Comparison of ENCODE assay signal across 16 cellular contexts in genomic region chr3:128144512-128144911, GRCh38. TPM values are rescaled to one million over a fixed set of nuclear protein-coding genes. Genes with fewer than 3 reads are reported as not detected.
DNase-seq lines count a peak whose midpoint lies in the region; ATAC-seq, FAIRE-seq and TF ChIP-seq lines count a peak whose summit lies in the region.
"Had no signal": no experiment of that assay in that cellular context is flagged by ENCODE, and none has a peak within 500 bp of the region (broad histone marks: within the 10 kb centered on the region; RNA-seq: fewer than 3 reads in every experiment).

No MANE protein-coding gene starts in this region.

- DNase-seq in NCI-H345 (lab: John Stamatoyannopoulos, UW) = peak; percentile 3
- no peak for DNase-seq in NCI-H345 treated with DMSO at 0.1 percent for 48 hours (lab: John Stamatoyannopoulos, UW; ENCODE audit: unreplicated experiment)
- DNase-seq in CD14-positive monocyte (ENCODE audit: low spot score) = no peak
- no peak for DNase-seq in K562 (ENCODE audit: extremely low read depth in 1 of 4, low spot score in 3 of 4)
- no peak for DNase-seq in stimulated activated naive B cell treated with anti-CD40 and anti-IgM and Interleukin-4, amounts not matched to agents 10 μg/mL and 1 μg/mL and 100 μg/mL, for 72 hours
- DNase-seq in hippocampal formation (lab: John Stamatoyannopoulos, UW) = no peak
- no peak for DNase-seq in NCI-H1694 treated with DMSO at 0.1 percent for 48 hours (lab: John Stamatoyannopoulos, UW)
- DNase-seq: 8988T; CD8-positive, alpha-beta T cell; COR-L47; DMS153 had no signal

- H2AFZ ChIP-seq in K562 (ENCODE audit: low read depth, low read length) = peak overlapping the region; percentile 72; the same call in 1 of the 2 replicates

- no peaks in the 10 kb centered on the region for H4K20me1 ChIP-seq in K562 (replicated peaks; ENCODE audit: control insufficient read depth, insufficient read depth, low read length)
- H4K20me1 ChIP-seq: BLaER1 had no signal

- POLR2A ChIA-PET in K562 (lab: Yijun Ruan, JAX) = interaction anchor here (0.6 to 1.1 kb wide), 3 partner anchors 9 to 1016 kb away, joined by 3 to 5 read pairs (median 3); partner anchors contain the start of genes EEFSEC and ISY1

- intact Hi-C loops in CD14-positive monocyte (cut with micrococcal nuclease) (no loop called here), K562 (cut with micrococcal nuclease) (no loop called here)

- TF ChIP-seq RAD21 in K562 (CRISPR knock-in tag; conservative IDR thresholded peaks at IDR 0.05 in 1 of 2, IDR thresholded peaks at IDR 0.05 in 1 of 2) = no peak

- H3K27me3 Mint-ChIP-seq in CD14-positive monocyte (ENCODE audit: low read depth in 3 of 3) = peaks cover 2 to 9% (median 3%) of the 10 kb centered on the region in 3 donors
- peaks cover 0 to 6% of the 10 kb centered on the region in 2 donors for H3K27me3 Mint-ChIP-seq in stimulated activated naive B cell treated with anti-CD40 and anti-IgM and Interleukin-4, amounts not matched to agents 10 μg/mL and 1 μg/mL and 100 μg/mL, for 72 hours

- H3K4me3 Mint-ChIP-seq in CD14-positive monocyte = peak overlapping the region in 1 of 2 donors; percentile 34
- no peak overlapping the region for H3K4me3 Mint-ChIP-seq in stimulated activated naive B cell treated with anti-CD40 and anti-IgM and Interleukin-4, amounts not matched to agents 10 μg/mL and 1 μg/mL and 100 μg/mL, for 72 hours
- H3K4me3 Mint-ChIP-seq: CD8-positive, alpha-beta T cell had no signal

- WGBS in K562 (ENCODE audit: insufficient coverage, low coverage, missing lambda C conversion rate) = 53% methylated on average over 4 of the region's 4 CpGs

- TF ChIP-seq POLR2A in K562 (conservative IDR thresholded peaks at IDR 0.05) = no peak

- no peaks in the 10 kb centered on the region for H3K9me3 ChIP-seq in K562 (replicated peaks; ENCODE audit: control insufficient read depth, insufficient read depth, low read depth, low read length)
- H3K9me3 ChIP-seq: BLaER1 had no signal

- BruUV-seq in K562 (replicated peaks; lab: Mats Ljungman, UMichigan) = no TSS peak

- in situ Hi-C loops in K562 (cut with MboI) = no loop called here

- H3K4me1 Mint-ChIP-seq in CD14-positive monocyte = peaks cover 21% of the 10 kb centered on the region
- peaks cover 4 to 5% of the 10 kb centered on the region in 2 donors for H3K4me1 Mint-ChIP-seq in stimulated activated naive B cell treated with anti-CD40 and anti-IgM and Interleukin-4, amounts not matched to agents 10 μg/mL and 1 μg/mL and 100 μg/mL, for 72 hours

- H3K4me2 ChIP-seq in K562 (ENCODE audit: insufficient read depth, low read length) = no peak overlapping the region
- H3K4me2 ChIP-seq: BLaER1 had no signal

- no peak for FAIRE-seq in K562 (lab: Jason Lieb, UNC)
- FAIRE-seq: D721Med, H54 had no signal

- peaks cover 0 to 2% (median 0%) of the 10 kb centered on the region in 7 donors for H3K9me3 Mint-ChIP-seq in CD14-positive monocyte
- H3K9me3 Mint-ChIP-seq in stimulated activated naive B cell treated with anti-CD40 and anti-IgM and Interleukin-4, amounts not matched to agents 10 μg/mL and 1 μg/mL and 100 μg/mL, for 72 hours = no peaks in the 10 kb centered on the region
- H3K9me3 Mint-ChIP-seq: CD8-positive, alpha-beta T cell had no signal

- TF ChIP-seq EP300 in K562 (IDR thresholded peaks at IDR 0.05; ENCODE audit: low read length) = no peak

- no peak for TF ChIP-seq CTCF in CD14-positive monocyte (IDR thresholded peaks at IDR 0.05)
- TF ChIP-seq CTCF in K562 (IDR thresholded peaks at IDR 0.05 in 2 of 3, conservative IDR thresholded peaks at IDR 0.05 in 1 of 3; ENCODE audit: insufficient read depth in 2 of 3, low read depth in 1 of 3, low read length in 3 of 3) = no peak

- CTCF ChIA-PET in K562 (lab: Yijun Ruan, JAX; ENCODE audit: low intra/inter-chr PET ratio) = no interaction called here

- no peaks in the 10 kb centered on the region for H3K27me3 ChIP-seq in K562 (ENCODE audit: control insufficient read depth in 2 of 2, insufficient read depth in 2 of 2, low read length in 2 of 2)
- H3K27me3 ChIP-seq: BLaER1 had no signal

- no peaks in the 10 kb centered on the region for H3K36me3 ChIP-seq in K562 (ENCODE audit: control insufficient read depth, insufficient read depth, low read length)
- H3K36me3 ChIP-seq: BLaER1 had no signal

- H3K9ac ChIP-seq in K562 (ENCODE audit: insufficient read depth in 1 of 2, low read depth in 2 of 2, low read length in 2 of 2) = peak overlapping the region in 1 of 2 experiments; percentile 52; a peak in 1 of 4 replicates
- H3K9ac ChIP-seq: BLaER1 had no signal

- H3K36me3 Mint-ChIP-seq in CD14-positive monocyte = no peaks in the 10 kb centered on the region
- peaks cover 6 to 20% of the 10 kb centered on the region in 2 donors for H3K36me3 Mint-ChIP-seq in stimulated activated naive B cell treated with anti-CD40 and anti-IgM and Interleukin-4, amounts not matched to agents 10 μg/mL and 1 μg/mL and 100 μg/mL, for 72 hours

- no peaks in the 10 kb centered on the region for H3K79me2 ChIP-seq in K562 (ENCODE audit: control insufficient read depth, insufficient read depth, low read length)

- no peaks in the 10 kb centered on the region for H3K9me1 ChIP-seq in K562 (ENCODE audit: control insufficient read depth, insufficient read depth, low read length)

- H3K4me3 ChIP-seq in K562 = no peak overlapping the region
- H3K4me3 ChIP-seq: BLaER1 had no signal

- peak overlapping the region; percentile 87 to 98 (median 91) for H3K27ac Mint-ChIP-seq in CD14-positive monocyte
- peak overlapping the region; percentile 70 for H3K27ac Mint-ChIP-seq in stimulated activated naive B cell treated with anti-CD40 and anti-IgM and Interleukin-4, amounts not matched to agents 10 μg/mL and 1 μg/mL and 100 μg/mL, for 72 hours
- H3K27ac Mint-ChIP-seq: CD8-positive, alpha-beta T cell had no signal

- H3K4me1 ChIP-seq in K562 (replicated peaks in 1 of 2; ENCODE audit: control insufficient read depth in 2 of 2, insufficient read depth in 2 of 2, low read length in 2 of 2) = peaks cover 13 to 18% of the 10 kb centered on the region in 2 experiments; a peak in 4 of 5 replicates
- H3K4me1 ChIP-seq: BLaER1 had no signal

- no peak overlapping the region for H3K27ac ChIP-seq in K562 (ENCODE audit: extremely low read depth, low read depth, low read length)
- H3K27ac ChIP-seq: BLaER1, HL-60 had no signal

- ATAC-seq in K562 = no peak
- no peak for ATAC-seq in stimulated activated naive B cell treated with anti-CD40 and anti-IgM and Interleukin-4, amounts not matched to agents 10 μg/mL and 1 μg/mL and 100 μg/mL, for 72 hours (replicated peaks)
- ATAC-seq: CD8-positive, alpha-beta T cell; HCT116 had no signal

TF ChIP-seq in K562, 482 proteins besides CTCF, POLR2A, EP300 and RAD21 (continues in another document):
- TF ChIP-seq CBX2 (IDR thresholded peaks at IDR 0.05; ENCODE audit: insufficient read depth, low read length, poor library complexity, severe bottlenecking) (no peak), SAFB2 (IDR thresholded peaks at IDR 0.05; ENCODE audit: borderline replicate concordance, low read depth, low read length, severe bottlenecking) (no peak)

RNA-seq across cellular contexts. Expression of gene EEFSEC, which starts 8.8 kb away (rescaled TPM):
- polyA plus RNA-seq in CD14-positive monocyte (10 to 100 TPM; 13.3 to 14.9 TPM), K562 (2011; rRNA removed) (7.7 and 10.5 TPM in 2 replicates), K562 (2014; fragmentation: Illumina TruSeq; extraction: Trizol) (9.2 and 11.8 TPM in 2 replicates), K562 (2014; fragmentation: Nextera tagmentation; extraction: Ambion mirVana) (under 1 TPM; 0.35 to 0.52 TPM), K562 (2014; rRNA removed) (8.6 and 11.6 TPM in 2 replicates)
- 13.5 and 23.2 TPM in 2 replicates for total RNA-seq in K562 (2011; cell fraction: chromatin; rRNA removed; ENCODE audit: low replicate concordance)
- 18.2 and 23.6 TPM in 2 replicates for total RNA-seq in K562 (2011; cell fraction: nucleolus; rRNA removed)
- 9.9 and 12.0 TPM in 2 replicates for total RNA-seq in K562 (2011; cell fraction: nucleoplasm; rRNA removed)
- total RNA-seq in K562 (2014; rRNA removed) (11.1 and 13.6 TPM in 2 replicates), K562 (2014; rRNA removed; fragmentation: Illumina TruSeq; extraction: Trizol) (1.3 and 2.0 TPM in 2 replicates), K562 (2015; rRNA removed; fragmentation: Illumina TruSeq; extraction: Trizol) (5.0 and 5.2 TPM in 2 replicates), K562 (2021) (11.8 and 14.9 TPM in 2 replicates)
- 6.6 and 20.6 TPM in 2 replicates for polyA plus RNA-seq in K562 (2011; cell fraction: cytosol; rRNA removed)
- 12.8 and 19.8 TPM in 2 replicates for polyA plus RNA-seq in K562 (2011; cell fraction: nucleus; rRNA removed)
- 11.5 and 19.8 TPM in 2 replicates for polyA plus RNA-seq in K562 (2012)
- polyA minus RNA-seq in K562 (2011; rRNA and poly(A)+ RNA removed) = 6.0 and 7.0 TPM in 2 replicates
- polyA minus RNA-seq in K562 (2011; cell fraction: cytosol; rRNA and poly(A)+ RNA removed) = 8.6 and 15.6 TPM in 2 replicates
- 19.1 and 22.1 TPM in 2 replicates for polyA minus RNA-seq in K562 (2011; cell fraction: nucleus; rRNA and poly(A)+ RNA removed)

RNA-seq across cellular contexts. Expression of gene RUVBL1, which starts 20.9 kb away (rescaled TPM):
- 10 to 100 TPM; 14.4 to 16.2 TPM for polyA plus RNA-seq in CD14-positive monocyte
- total RNA-seq in K562 (2011; cell fraction: chromatin; rRNA removed; ENCODE audit: low replicate concordance) = 55.5 and 61.2 TPM in 2 replicates
- 45.7 and 51.0 TPM in 2 replicates for total RNA-seq in K562 (2011; cell fraction: nucleolus; rRNA removed)
- total RNA-seq in K562 (2011; cell fraction: nucleoplasm; rRNA removed) = 45.6 and 47.1 TPM in 2 replicates
- total RNA-seq in K562 (2014; rRNA removed) = 140 and 148 TPM in 2 replicates
- total RNA-seq in K562 (2014; rRNA removed; fragmentation: Illumina TruSeq; extraction: Trizol) = 117 and 119 TPM in 2 replicates
- 131 TPM in 2 replicates for total RNA-seq in K562 (2015; rRNA removed; fragmentation: Illumina TruSeq; extraction: Trizol)
- 106 and 110 TPM in 2 replicates for total RNA-seq in K562 (2021)
- 69.8 and 94.4 TPM in 2 replicates for polyA plus RNA-seq in K562 (2011; rRNA removed)
- polyA plus RNA-seq in K562 (2011; cell fraction: cytosol; rRNA removed) = 80.6 and 98.7 TPM in 2 replicates
- polyA plus RNA-seq in K562 (2011; cell fraction: nucleus; rRNA removed) = 36.0 and 40.8 TPM in 2 replicates
- polyA plus RNA-seq in K562 (2012) = 77.9 and 122 TPM in 2 replicates
- polyA plus RNA-seq in K562 (2014; fragmentation: Illumina TruSeq; extraction: Trizol) = 140 and 147 TPM in 2 replicates
- polyA plus RNA-seq in K562 (2014; fragmentation: Nextera tagmentation; extraction: Ambion mirVana) = 10 to 100 TPM; 20.7 to 40.2 TPM
- polyA plus RNA-seq in K562 (2014; rRNA removed) = 103 and 113 TPM in 2 replicates
- 63.4 and 91.2 TPM in 2 replicates for polyA minus RNA-seq in K562 (2011; rRNA and poly(A)+ RNA removed)
- 42.4 and 64.1 TPM in 2 replicates for polyA minus RNA-seq in K562 (2011; cell fraction: cytosol; rRNA and poly(A)+ RNA removed)
- polyA minus RNA-seq in K562 (2011; cell fraction: nucleus; rRNA and poly(A)+ RNA removed) = 28.1 and 32.5 TPM in 2 replicates
